ENCODE assay signal across 16 cellular contexts in genomic region chr6:506508-506907, GRCh38.
DNase-seq lines count a peak whose midpoint lies in the region; ATAC-seq, FAIRE-seq and TF ChIP-seq lines count a peak whose summit lies in the region.
"Had no signal": no experiment of that assay in that cellular context is flagged by ENCODE, and none has a peak within 500 bp of the region (broad histone marks: within the 10 kb centered on the region; RNA-seq: fewer than 3 reads in every experiment).

No MANE protein-coding gene starts in this region.

- H3K4me2 ChIP-seq in GM12878 (ENCODE audit: control insufficient read depth, insufficient read depth) = peak overlapping the region; percentile 44

- peak overlapping the region; percentile 97 for H3K27ac Mint-ChIP-seq in activated CD4-positive, alpha-beta T cell treated with anti-CD3 and anti-CD28 coated beads for 36 hours
- H3K27ac Mint-ChIP-seq in activated CD4-positive, alpha-beta T cell treated with anti-CD3 and anti-CD28 coated beads, Interleukin-2, amount 10 ng/mL, durations not matched to agents 7 days and 5 days = peak overlapping the region; percentile 84
- H3K27ac Mint-ChIP-seq in stimulated activated effector memory CD8-positive, alpha-beta T cell treated with anti-CD3 and anti-CD28 coated beads, Interleukin-12 subunit alpha, Interleukin-12 subunit beta, amount 100 ng/mL, for 72 hours = peak overlapping the region; percentile 95

- no peak overlapping the region for H3K4me3 ChIP-seq in GM12878
- no peak overlapping the region for H3K4me3 ChIP-seq in lower leg skin (ENCODE audit: low read depth, poor library complexity, severe bottlenecking)
- H3K4me3 ChIP-seq: GM23248, tibial nerve had no signal

- no peaks in the 10 kb centered on the region for H3K79me2 ChIP-seq in GM12878 (ENCODE audit: control insufficient read depth, insufficient read depth, low read length)

- peak; percentile 59 for ATAC-seq in activated CD4-positive, alpha-beta T cell treated with anti-CD3 and anti-CD28 coated beads for 36 hours
- ATAC-seq in GM12878 (peak; percentile 67), GM19395 (IDR thresholded peaks at IDR 0.05; ENCODE audit: unreplicated experiment) (no peak), GM19324 (IDR thresholded peaks at IDR 0.05; ENCODE audit: low FRiP score, unreplicated experiment) (no peak)
- ATAC-seq in stimulated activated effector memory CD8-positive, alpha-beta T cell treated with anti-CD3 and anti-CD28 coated beads, Interleukin-12 subunit alpha, Interleukin-12 subunit beta, amount 100 ng/mL, for 72 hours = peak; percentile 78

- H3K4me1 ChIP-seq in GM12878 (ENCODE audit: control insufficient read depth, insufficient read depth, low read length) = peaks cover 14% of the 10 kb centered on the region
- H3K4me1 ChIP-seq: tibial nerve had no signal

- H3K27me3 Mint-ChIP-seq in activated CD4-positive, alpha-beta T cell treated with anti-CD3 and anti-CD28 coated beads for 36 hours = no peaks in the 10 kb centered on the region
- H3K27me3 Mint-ChIP-seq in activated CD4-positive, alpha-beta T cell treated with anti-CD3 and anti-CD28 coated beads, Interleukin-2, amount 10 ng/mL, durations not matched to agents 7 days and 5 days = no peaks in the 10 kb centered on the region

- TF ChIP-seq CTCF in GM12878 (IDR thresholded peaks at IDR 0.05 in 2 of 3, conservative IDR thresholded peaks at IDR 0.05 in 1 of 3; ENCODE audit: control insufficient read depth in 2 of 3, extremely low read depth in 1 of 3, insufficient read depth in 1 of 3, low read depth in 3 of 3, low read length in 3 of 3) (no peak), lower leg skin (IDR thresholded peaks at IDR 0.05) (no peak)

- CTCF ChIA-PET in activated CD4-positive, alpha-beta T cell treated with anti-CD3 and anti-CD28 coated beads for 36 hours (lab: Charles Lee) = no interaction called here
- CTCF ChIA-PET in activated CD4-positive, alpha-beta T cell treated with anti-CD3 and anti-CD28 coated beads, Interleukin-2, amount 10 ng/mL, durations not matched to agents 7 days and 5 days (lab: Charles Lee) = no interaction called here
- CTCF ChIA-PET in GM12878 (lab: Yijun Ruan, JAX) = no interaction called here

- no peaks in the 10 kb centered on the region for H4K20me1 ChIP-seq in GM12878 (ENCODE audit: control insufficient read depth, insufficient read depth)

- intact Hi-C loops in activated CD4-positive, alpha-beta T cell treated with anti-CD3 and anti-CD28 coated beads for 36 hours (cut with DNase I, micrococcal nuclease) = loop anchor here (1.0 to 2.0 kb wide), 5 partner anchors 15 to 60 kb away; no protein-coding TSS in a partner anchor
- intact Hi-C loops in GM12878 (cut with micrococcal nuclease; ENCODE audit: unreplicated experiment) (no loop called here), lower leg skin (cut with DNase I; ENCODE audit: low total_unique reads) (no loop called here)

- in situ Hi-C loops in GM12878 (cut with MboI) = no loop called here

- no peak overlapping the region for H3K27ac ChIP-seq in GM12878 (ENCODE audit: control insufficient read depth, insufficient read depth)
- H3K27ac ChIP-seq: GM23248, HL-60, tibial nerve had no signal

- TF ChIP-seq RAD21 in GM12878 (IDR thresholded peaks at IDR 0.05; ENCODE audit: insufficient read depth, low read depth, low read length) = no peak

- BruUV-seq in GM12878 (replicated peaks; lab: Mats Ljungman, UMichigan) = no TSS peak

- peaks cover 100% of the 10 kb centered on the region for H3K4me1 Mint-ChIP-seq in activated CD4-positive, alpha-beta T cell treated with anti-CD3 and anti-CD28 coated beads for 36 hours
- H3K4me1 Mint-ChIP-seq in activated CD4-positive, alpha-beta T cell treated with anti-CD3 and anti-CD28 coated beads, Interleukin-2, amount 10 ng/mL, durations not matched to agents 7 days and 5 days = peaks cover 92% of the 10 kb centered on the region
- H3K4me1 Mint-ChIP-seq in stimulated activated effector memory CD8-positive, alpha-beta T cell treated with anti-CD3 and anti-CD28 coated beads, Interleukin-12 subunit alpha, Interleukin-12 subunit beta, amount 100 ng/mL, for 72 hours = peaks cover 98% of the 10 kb centered on the region

- H3K4me3 Mint-ChIP-seq in activated CD4-positive, alpha-beta T cell treated with anti-CD3 and anti-CD28 coated beads for 36 hours = peak overlapping the region; percentile 13
- H3K4me3 Mint-ChIP-seq in activated CD4-positive, alpha-beta T cell treated with anti-CD3 and anti-CD28 coated beads, Interleukin-2, amount 10 ng/mL, durations not matched to agents 7 days and 5 days = no peak overlapping the region
- peak overlapping the region; percentile 56 for H3K4me3 Mint-ChIP-seq in stimulated activated effector memory CD8-positive, alpha-beta T cell treated with anti-CD3 and anti-CD28 coated beads, Interleukin-12 subunit alpha, Interleukin-12 subunit beta, amount 100 ng/mL, for 72 hours
- H3K4me3 Mint-ChIP-seq: immature natural killer cell had no signal

- H3K36me3 ChIP-seq in GM12878 (ENCODE audit: control insufficient read depth in 2 of 2, insufficient read depth in 2 of 2, low read length in 1 of 2) = no peaks in the 10 kb centered on the region

- no peaks in the 10 kb centered on the region for H3K9me3 Mint-ChIP-seq in activated CD4-positive, alpha-beta T cell treated with anti-CD3 and anti-CD28 coated beads for 36 hours (ENCODE audit: low read depth)
- no peaks in the 10 kb centered on the region for H3K9me3 Mint-ChIP-seq in activated CD4-positive, alpha-beta T cell treated with anti-CD3 and anti-CD28 coated beads, Interleukin-2, amount 10 ng/mL, durations not matched to agents 7 days and 5 days
- no peaks in the 10 kb centered on the region for H3K9me3 Mint-ChIP-seq in stimulated activated effector memory CD8-positive, alpha-beta T cell treated with anti-CD3 and anti-CD28 coated beads, Interleukin-12 subunit alpha, Interleukin-12 subunit beta, amount 100 ng/mL, for 72 hours
- H3K9me3 Mint-ChIP-seq: immature natural killer cell had no signal

- DNase-seq in activated CD4-positive, alpha-beta T cell treated with anti-CD3 and anti-CD28 coated beads for 36 hours = peak; percentile 77
- no peak for DNase-seq in activated CD4-positive, alpha-beta T cell treated with anti-CD3 and anti-CD28 coated beads for 1 hour
- DNase-seq in activated CD4-positive, alpha-beta T cell treated with anti-CD3 and anti-CD28 coated beads, Interleukin-2, amount 10 ng/mL, durations not matched to agents 7 days and 5 days = no peak
- DNase-seq in GM12878 (ENCODE audit: low read depth, low spot score) (no peak), lower leg skin (ENCODE audit: low spot score in 2 of 2) (no peak)
- peak in 1 of 2 donors; percentile 73 for DNase-seq in stimulated activated effector memory CD8-positive, alpha-beta T cell treated with anti-CD3 and anti-CD28 coated beads, Interleukin-12 subunit alpha, Interleukin-12 subunit beta, amount 100 ng/mL, for 72 hours (ENCODE audit: low spot score in 2 of 2)
- DNase-seq: GM23248, immature natural killer cell, midbrain, posterior cingulate gyrus had no signal

- WGBS in GM12878 (ENCODE audit: insufficient coverage, insufficient replicate concordance, low lambda C conversion rate, missing lambda C conversion rate) = 2% methylated on average over 4 of the region's 4 CpGs
- WGBS in lower leg skin, 2 donors = 65 to 70% methylated on average over 4 of the region's 4 CpGs

- TF ChIP-seq EP300 in GM12878 (IDR thresholded peaks at IDR 0.05; ENCODE audit: borderline replicate concordance in 1 of 2, control insufficient read depth in 1 of 2, low read depth in 2 of 2, low read length in 2 of 2) = no peak

- peaks cover 30% of the 10 kb centered on the region for H3K36me3 Mint-ChIP-seq in activated CD4-positive, alpha-beta T cell treated with anti-CD3 and anti-CD28 coated beads for 36 hours (ENCODE audit: low read depth)
- H3K36me3 Mint-ChIP-seq in activated CD4-positive, alpha-beta T cell treated with anti-CD3 and anti-CD28 coated beads, Interleukin-2, amount 10 ng/mL, durations not matched to agents 7 days and 5 days (ENCODE audit: low read depth) = peaks cover 37% of the 10 kb centered on the region
- H3K36me3 Mint-ChIP-seq in stimulated activated effector memory CD8-positive, alpha-beta T cell treated with anti-CD3 and anti-CD28 coated beads, Interleukin-12 subunit alpha, Interleukin-12 subunit beta, amount 100 ng/mL, for 72 hours = peaks cover 27% of the 10 kb centered on the region

- no peak overlapping the region for H2AFZ ChIP-seq in GM12878 (ENCODE audit: control insufficient read depth, low read depth, low read length)
- H2AFZ ChIP-seq: GM23248 had no signal

- POLR2A ChIA-PET in activated CD4-positive, alpha-beta T cell treated with anti-CD3 and anti-CD28 coated beads for 36 hours (lab: Charles Lee) = no interaction called here
- POLR2A ChIA-PET in activated CD4-positive, alpha-beta T cell treated with anti-CD3 and anti-CD28 coated beads, Interleukin-2, amount 10 ng/mL, durations not matched to agents 7 days and 5 days (lab: Charles Lee) = no interaction called here
- POLR2A ChIA-PET in GM12878 (lab: Charles Lee) = no interaction called here

- no peak overlapping the region for H3K9ac ChIP-seq in GM12878 (ENCODE audit: control insufficient read depth, insufficient read depth, low read length)
- H3K9ac ChIP-seq: GM23248 had no signal

- peak; percentile 84 for FAIRE-seq in GM12878 (lab: Jason Lieb, UNC)
- FAIRE-seq: A204.1, astrocyte had no signal

- SMC1A ChIA-PET in GM12878 (lab: Charles Lee; ENCODE audit: uncharacterized antibody, unreplicated experiment) = no interaction called here

- no peaks in the 10 kb centered on the region for H3K9me3 ChIP-seq in GM12878 (replicated peaks; ENCODE audit: control insufficient read depth, insufficient read depth, low read length)
- H3K9me3 ChIP-seq: tibial nerve had no signal

- TF ChIP-seq POLR2A in GM12878 (IDR thresholded peaks at IDR 0.05; ENCODE audit: low read depth, low read length) (no peak), lower leg skin (IDR thresholded peaks at IDR 0.05) (no peak)

- H3K27me3 ChIP-seq in GM12878 (replicated peaks in 1 of 2; ENCODE audit: control insufficient read depth in 2 of 2, insufficient read depth in 2 of 2, low read length in 1 of 2) = no peaks in the 10 kb centered on the region
- H3K27me3 ChIP-seq: tibial nerve had no signal

- RAD21 ChIA-PET in GM12878 (lab: Charles Lee; ENCODE audit: unreplicated experiment) = no interaction called here

TF ChIP-seq in GM12878, 131 proteins besides CTCF, POLR2A, EP300 and RAD21 (continues in another document):
- TF ChIP-seq IKZF1 (conservative IDR thresholded peaks at IDR 0.05) = peak; percentile 69
- TF ChIP-seq SRF (IDR thresholded peaks at IDR 0.05; ENCODE audit: low read depth in 2 of 2, low read length in 2 of 2) = no peak
- no peak for TF ChIP-seq RUNX3 (IDR thresholded peaks at IDR 0.05; ENCODE audit: low read length)

Comparison
In these comparisons a context has a peak if more than half of its experiments do, and no peak if none do; other contexts are left out.
1. ATAC-seq: peak in activated CD4-positive, alpha-beta T cell treated with anti-CD3 and anti-CD28 coated beads for 36 hours (single experiment), GM12878 (single experiment) and stimulated activated effector memory CD8-positive, alpha-beta T cell treated with anti-CD3 and anti-CD28 coated beads, Interleukin-12 subunit alpha, Interleukin-12 subunit beta, amount 100 ng/mL, for 72 hours (single experiment); none in GM19395 (single experiment) and GM19324 (single experiment).
2. intact Hi-C loops: an anchor here in activated CD4-positive, alpha-beta T cell treated with anti-CD3 and anti-CD28 coated beads for 36 hours (1.0 to 2.0 kb wide); none called in GM12878 and lower leg skin.
3. Peak in every context shown above with its lines, with median percentiles within 50 percentile points of each other: H3K27ac Mint-ChIP-seq.